ENCODE assay signal across 14 cellular contexts in the genomic region with DNA sequence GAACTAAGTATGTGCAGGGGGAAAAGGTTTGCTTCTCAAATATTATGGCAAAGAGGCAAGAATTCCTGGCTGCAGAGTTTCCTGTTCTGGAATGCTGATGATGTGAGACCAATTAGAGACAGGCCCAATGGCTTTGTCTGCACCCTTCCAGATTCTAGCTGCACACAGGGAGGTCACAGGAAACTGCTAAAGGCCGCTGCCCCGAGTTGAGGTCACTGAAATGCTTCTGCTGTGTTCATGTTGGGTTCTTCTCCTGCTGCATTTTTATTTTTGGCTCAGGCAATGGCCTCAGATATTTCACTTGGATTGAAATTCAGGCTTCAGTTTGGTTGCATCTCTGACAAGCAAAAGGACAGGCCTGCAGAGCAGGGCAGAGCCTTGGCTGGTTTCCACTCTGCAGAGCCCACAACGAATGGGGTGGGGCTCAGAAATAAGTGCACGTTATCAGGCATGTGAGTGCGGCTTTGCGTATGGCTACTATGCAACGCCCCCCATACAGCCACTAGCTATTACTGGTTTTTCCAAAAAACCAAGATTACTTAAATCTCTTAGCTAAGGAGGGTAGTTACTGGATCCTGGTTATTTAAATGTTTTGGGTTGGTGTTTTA.
DNase-seq lines count a peak whose midpoint lies in the region; ATAC-seq and TF ChIP-seq lines count a peak whose summit lies in the region.
"Had no signal": no experiment of that assay in that cellular context is flagged by ENCODE, and none has a peak within 500 bp of the region (broad histone marks: within the 10 kb centered on the region; RNA-seq: fewer than 3 reads in every experiment).

No MANE protein-coding gene starts in this region.

- H3K23ac ChIP-seq in neuronal stem cell (ENCODE audit: low read depth, low read length, poor library complexity), result no peak overlapping the region

- no peak overlapping the region for H2BK5ac ChIP-seq in neuronal stem cell (ENCODE audit: low read length)

- H3K4me1 Mint-ChIP-seq in WTC11, result peaks cover 31% of the 10 kb centered on the region

- H3K36me3 ChIP-seq in BE2C (no peaks in the 10 kb centered on the region), neuronal stem cell (replicated peaks in 1 of 2; ENCODE audit: control insufficient read depth in 2 of 2, insufficient read depth in 2 of 2, low read length in 2 of 2) (no peaks in the 10 kb centered on the region)
- H3K36me3 ChIP-seq: Peyer's patch had no signal

- H3K4me2 ChIP-seq in neuronal stem cell (ENCODE audit: insufficient read depth, low read length, poor library complexity, severe bottlenecking), result peak overlapping the region; percentile 12

- no peak overlapping the region for H3K4me3 Mint-ChIP-seq in WTC11

- H3K27me3 ChIP-seq in BE2C (no peaks in the 10 kb centered on the region), neuronal stem cell (ENCODE audit: control insufficient read depth in 3 of 3, insufficient read depth in 3 of 3, low read depth in 1 of 3, low read length in 3 of 3) (no peaks in the 10 kb centered on the region)
- H3K27me3 ChIP-seq: Peyer's patch had no signal

- H2BK15ac ChIP-seq in neuronal stem cell (ENCODE audit: low read length), result no peak overlapping the region

- no peak overlapping the region for H2AK5ac ChIP-seq in neuronal stem cell (ENCODE audit: low read depth, low read length)

- no peak overlapping the region for H3K9ac ChIP-seq in neuronal stem cell (ENCODE audit: low read depth, low read length, poor library complexity)
- H3K9ac ChIP-seq: parathyroid adenoma had no signal

- peak overlapping the region; percentile 89 for H3K27ac ChIP-seq in neuronal stem cell (replicated peaks; ENCODE audit: low read length)
- H3K27ac ChIP-seq: parathyroid adenoma, Peyer's patch had no signal

- TF ChIP-seq CTCF in BE2C (IDR thresholded peaks at IDR 0.05; ENCODE audit: low read depth, low read length) (no peak), WTC11 (IDR thresholded peaks at IDR 0.05) (no peak)

- H3K4ac ChIP-seq in neuronal stem cell (ENCODE audit: low read length), result no peak overlapping the region

- CTCF ChIA-PET in WTC11 (lab: Charles Lee), result interaction anchor here (0.6 to 1.3 kb wide), 2 partner anchors 15 to 204 kb away, joined by 3 to 5 read pairs; no protein-coding TSS in a partner anchor

- H3K9me3 ChIP-seq in BE2C (no peaks in the 10 kb centered on the region), neuronal stem cell (replicated peaks in 1 of 2; ENCODE audit: control insufficient read depth in 2 of 2, insufficient read depth in 1 of 2, low read depth in 1 of 2, low read length in 2 of 2) (no peaks in the 10 kb centered on the region)
- H3K9me3 ChIP-seq: Peyer's patch had no signal

- peak; percentile 20 for DNase-seq in BE2C
- DNase-seq in WTC11 (ENCODE audit: low spot score), result no peak
- peak; percentile 40 for DNase-seq in left cardiac atrium
- peak; percentile 40 for DNase-seq in neuronal stem cell (ENCODE audit: low spot score)
- DNase-seq in NCI-H2029 (lab: John Stamatoyannopoulos, UW), result no peak
- no peak for DNase-seq in RKO (ENCODE audit: low spot score)
- DNase-seq: activated effector memory CD4-positive, alpha-beta T cell treated with anti-CD3 and anti-CD28 coated beads, Interleukin-2, amount 50 U/mL, for 16 hours; NCI-H1436; NCI-H510A treated with DMSO at 0.1 percent for 48 hours; Peyer's patch; stimulated activated CD4-positive, alpha-beta T cell treated with anti-CD3 and anti-CD28 coated beads, Interleukin-2, amount 100 ng/mL, for 24 hours had no signal

- no peak overlapping the region for H4K8ac ChIP-seq in neuronal stem cell (ENCODE audit: low read depth, low read length)

- peak overlapping the region; percentile 54; the same call in 1 of the 2 replicates for H3K27ac Mint-ChIP-seq in WTC11

- H4K91ac ChIP-seq in neuronal stem cell (ENCODE audit: low read depth, low read length, poor library complexity), result no peak overlapping the region

- H3K27me3 Mint-ChIP-seq in WTC11 (ENCODE audit: low read depth), result no peaks in the 10 kb centered on the region

- POLR2A ChIA-PET in WTC11 (lab: Charles Lee), result no interaction called here

- no CpG with 5 or more reads among the region's 7 CpGs for WGBS in neuronal stem cell (ENCODE audit: extremely low coverage in 2 of 2, insufficient read length in 2 of 2, insufficient replicate concordance in 1 of 2), 2 donors

- H3K4me1 ChIP-seq in BE2C, result no peaks in the 10 kb centered on the region; the same call in 1 of the 2 replicates
- H3K4me1 ChIP-seq in neuronal stem cell (ENCODE audit: control insufficient read depth in 2 of 2, insufficient read depth in 1 of 2, low read depth in 1 of 2, low read length in 2 of 2), result peaks cover 12 to 13% of the 10 kb centered on the region in 2 donors
- H3K4me1 ChIP-seq: parathyroid adenoma had no signal

- H3K79me1 ChIP-seq in neuronal stem cell (ENCODE audit: low read depth, low read length), result no peaks in the 10 kb centered on the region

- no peaks in the 10 kb centered on the region for H3K36me3 Mint-ChIP-seq in WTC11

- H2AFZ ChIP-seq in neuronal stem cell (ENCODE audit: low read length), result peak overlapping the region; percentile 79
- H2AFZ ChIP-seq: parathyroid adenoma had no signal

- H3K14ac ChIP-seq in neuronal stem cell (ENCODE audit: low read length), result no peak overlapping the region

- H3K9me3 Mint-ChIP-seq in WTC11, result no peaks in the 10 kb centered on the region

- H2BK12ac ChIP-seq in neuronal stem cell (ENCODE audit: low read length), result no peak overlapping the region

- peak; percentile 73 for ATAC-seq in WTC11
- ATAC-seq in left cardiac atrium, result peak; percentile 80 to 91
- ATAC-seq in GM21390 (IDR thresholded peaks at IDR 0.05; ENCODE audit: unreplicated experiment), result no peak
- ATAC-seq in esophagus mucosa, result no peak

- peak overlapping the region; percentile 40 for H3K18ac ChIP-seq in neuronal stem cell (ENCODE audit: low read length)

- H2BK120ac ChIP-seq in neuronal stem cell (ENCODE audit: low read depth, low read length), result no peak overlapping the region

- intact Hi-C loops in left cardiac atrium (cut with DNase I), result loop anchor here in 1 of 2 donors (10.0 kb wide), 1 partner anchor 58 kb away; no protein-coding TSS in a partner anchor

- no peak overlapping the region for H3K4me3 ChIP-seq in BE2C (ENCODE audit: low read depth, low read length)
- no peak overlapping the region for H3K4me3 ChIP-seq in neuronal stem cell (ENCODE audit: low read length in 2 of 2)
- H3K4me3 ChIP-seq: Peyer's patch had no signal

TF ChIP-seq in WTC11, 78 proteins besides CTCF, POLR2A, EP300 and RAD21:
- TF ChIP-seq JAZF1 (CRISPR knock-in tag; IDR thresholded peaks at IDR 0.05), result no peak
- TF ChIP-seq, protein P1, sequence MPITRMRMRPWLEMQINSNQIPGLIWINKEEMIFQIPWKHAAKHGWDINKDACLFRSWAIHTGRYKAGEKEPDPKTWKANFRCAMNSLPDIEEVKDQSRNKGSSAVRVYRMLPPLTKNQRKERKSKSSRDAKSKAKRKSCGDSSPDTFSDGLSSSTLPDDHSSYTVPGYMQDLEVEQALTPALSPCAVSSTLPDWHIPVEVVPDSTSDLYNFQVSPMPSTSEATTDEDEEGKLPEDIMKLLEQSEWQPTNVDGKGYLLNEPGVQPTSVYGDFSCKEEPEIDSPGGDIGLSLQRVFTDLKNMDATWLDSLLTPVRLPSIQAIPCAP (CRISPR knock-in tag; IDR thresholded peaks at IDR 0.05), result no peak
- TF ChIP-seq CBFB (CRISPR knock-in tag; IDR thresholded peaks at IDR 0.05; ENCODE audit: low read depth), result no peak
- TF ChIP-seq, protein P2, sequence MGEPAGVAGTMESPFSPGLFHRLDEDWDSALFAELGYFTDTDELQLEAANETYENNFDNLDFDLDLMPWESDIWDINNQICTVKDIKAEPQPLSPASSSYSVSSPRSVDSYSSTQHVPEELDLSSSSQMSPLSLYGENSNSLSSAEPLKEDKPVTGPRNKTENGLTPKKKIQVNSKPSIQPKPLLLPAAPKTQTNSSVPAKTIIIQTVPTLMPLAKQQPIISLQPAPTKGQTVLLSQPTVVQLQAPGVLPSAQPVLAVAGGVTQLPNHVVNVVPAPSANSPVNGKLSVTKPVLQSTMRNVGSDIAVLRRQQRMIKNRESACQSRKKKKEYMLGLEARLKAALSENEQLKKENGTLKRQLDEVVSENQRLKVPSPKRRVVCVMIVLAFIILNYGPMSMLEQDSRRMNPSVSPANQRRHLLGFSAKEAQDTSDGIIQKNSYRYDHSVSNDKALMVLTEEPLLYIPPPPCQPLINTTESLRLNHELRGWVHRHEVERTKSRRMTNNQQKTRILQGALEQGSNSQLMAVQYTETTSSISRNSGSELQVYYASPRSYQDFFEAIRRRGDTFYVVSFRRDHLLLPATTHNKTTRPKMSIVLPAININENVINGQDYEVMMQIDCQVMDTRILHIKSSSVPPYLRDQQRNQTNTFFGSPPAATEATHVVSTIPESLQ (CRISPR knock-in tag; IDR thresholded peaks at IDR 0.05), result no peak
- TF ChIP-seq, protein P3, sequence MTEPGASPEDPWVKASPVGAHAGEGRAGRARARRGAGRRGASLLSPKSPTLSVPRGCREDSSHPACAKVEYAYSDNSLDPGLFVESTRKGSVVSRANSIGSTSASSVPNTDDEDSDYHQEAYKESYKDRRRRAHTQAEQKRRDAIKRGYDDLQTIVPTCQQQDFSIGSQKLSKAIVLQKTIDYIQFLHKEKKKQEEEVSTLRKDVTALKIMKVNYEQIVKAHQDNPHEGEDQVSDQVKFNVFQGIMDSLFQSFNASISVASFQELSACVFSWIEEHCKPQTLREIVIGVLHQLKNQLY (CRISPR knock-in tag; IDR thresholded peaks at IDR 0.05), result no peak
- TF ChIP-seq FOXP1 (CRISPR knock-in tag; IDR thresholded peaks at IDR 0.05; ENCODE audit: borderline replicate concordance), result no peak

Comparison
In these comparisons a context has a peak if more than half of its experiments do, and no peak if none do; other contexts are left out.
1. DNase-seq: peak in BE2C (single experiment), left cardiac atrium (single experiment) and neuronal stem cell (single experiment); none in WTC11 (single experiment), NCI-H2029 (single experiment) and RKO (single experiment).
2. ATAC-seq: peak in WTC11 (single experiment) and left cardiac atrium (2 of 2); none in GM21390 (single experiment) and esophagus mucosa (single experiment).